17 cellular contexts compared by ENCODE assay signal in the genomic region with DNA sequence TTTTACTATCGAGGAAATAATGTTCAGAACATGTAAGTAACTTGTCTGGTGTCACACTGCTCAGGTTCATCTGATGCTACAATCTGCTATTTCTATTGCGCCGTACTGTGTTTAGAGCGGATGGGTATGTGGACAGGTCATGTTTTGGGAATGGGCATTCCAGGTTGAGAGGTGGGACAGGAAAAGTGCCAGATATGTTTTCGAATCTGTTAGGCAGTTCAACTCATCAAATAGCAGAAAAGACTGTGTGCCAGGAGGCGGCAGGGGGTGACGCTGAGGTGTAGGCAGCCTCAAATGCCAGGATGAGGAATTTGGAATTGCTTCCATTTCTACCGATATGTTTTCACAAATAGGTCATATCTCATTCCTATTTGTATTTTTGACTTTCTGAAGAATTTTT.
DNase-seq lines count a peak whose midpoint lies in the region; ATAC-seq and TF ChIP-seq lines count a peak whose summit lies in the region.
"Had no signal": no experiment of that assay in that cellular context is flagged by ENCODE, and none has a peak within 500 bp of the region (broad histone marks: within the 10 kb centered on the region; RNA-seq: fewer than 3 reads in every experiment).

No MANE protein-coding gene starts in this region.

- H3K4me3 ChIP-seq in GM23338 = no peak overlapping the region
- no peak overlapping the region for H3K4me3 ChIP-seq in HUES6 (ENCODE audit: low read depth, low read length)
- H3K4me3 ChIP-seq in GM23248 = no peak overlapping the region
- H3K4me3 ChIP-seq: BLaER1 treated with 17β-estradiol and CSF1 and Interleukin-3, amounts not matched to agents 10 nM and 100 nM had no signal

- no peak for TF ChIP-seq CTCF in GM23338 (conservative IDR thresholded peaks at IDR 0.05; ENCODE audit: low read depth in 2 of 2)
- TF ChIP-seq CTCF in mesothelial cell of epicardium (IDR thresholded peaks at IDR 0.05; ENCODE audit: unreplicated experiment) = no peak

- H3K27ac ChIP-seq in GM23338 (ENCODE audit: low read depth) (peak overlapping the region; percentile 56; the same call in 1 of the 2 replicates), HUES6 (ENCODE audit: low read depth, low read length) (0 out of 2 replicates have a peak overlapping the region, but pooled peaks have one; percentile 45), GM23248 (no peak overlapping the region)
- H3K27ac ChIP-seq: BLaER1 treated with 17β-estradiol and CSF1 and Interleukin-3, amounts not matched to agents 10 nM and 100 nM; HL-60 had no signal

- H3K79me2 ChIP-seq in GM23338 (replicated peaks; ENCODE audit: insufficient read depth) (no peaks in the 10 kb centered on the region), GM23248 (ENCODE audit: insufficient read depth) (no peaks in the 10 kb centered on the region)

- H3F3A ChIP-seq in GM23338 (replicated peaks; ENCODE audit: low read depth) (no peaks in the 10 kb centered on the region), GM23248 (ENCODE audit: insufficient read depth) (no peaks in the 10 kb centered on the region)

- H3K4me1 Mint-ChIP-seq in GM23338 (peaks cover 37% of the 10 kb centered on the region), mesothelial cell of epicardium (peaks cover 34% of the 10 kb centered on the region)
- H3K4me1 Mint-ChIP-seq in activated T-cell treated with anti-CD3 and anti-CD28 coated beads, Interleukin-2, amount 50 U/mL, for 4 hours (ENCODE audit: low read depth) = no peaks in the 10 kb centered on the region
- H3K4me1 Mint-ChIP-seq: B cell had no signal

- H3K9me3 ChIP-seq in HUES6 (ENCODE audit: control insufficient read depth, insufficient read depth, low read depth, low read length) = no peaks in the 10 kb centered on the region
- H3K9me3 ChIP-seq in GM23248 (ENCODE audit: low read depth) = no peaks in the 10 kb centered on the region
- H3K9me3 ChIP-seq: BLaER1 treated with 17β-estradiol and CSF1 and Interleukin-3, amounts not matched to agents 10 nM and 100 nM had no signal

- H3K36me3 ChIP-seq in GM23338 (ENCODE audit: insufficient read depth) = no peaks in the 10 kb centered on the region; the same call in 1 of the 2 replicates
- H3K36me3 ChIP-seq in HUES6 (ENCODE audit: control insufficient read depth, insufficient read depth, low read length) = no peaks in the 10 kb centered on the region
- no peaks in the 10 kb centered on the region for H3K36me3 ChIP-seq in GM23248 (ENCODE audit: low read depth)
- H3K36me3 ChIP-seq: BLaER1 treated with 17β-estradiol and CSF1 and Interleukin-3, amounts not matched to agents 10 nM and 100 nM had no signal

- H2AFZ ChIP-seq in GM23338 (no peak overlapping the region), GM23248 (no peak overlapping the region)

- H3K36me3 Mint-ChIP-seq in GM23338 (ENCODE audit: low read depth) (no peaks in the 10 kb centered on the region), mesothelial cell of epicardium (no peaks in the 10 kb centered on the region)
- no peaks in the 10 kb centered on the region for H3K36me3 Mint-ChIP-seq in activated T-cell treated with anti-CD3 and anti-CD28 coated beads, Interleukin-2, amount 50 U/mL, for 4 hours (ENCODE audit: insufficient read depth)
- H3K36me3 Mint-ChIP-seq: CD8-positive, alpha-beta T cell had no signal

- H3K9me2 ChIP-seq in GM23338 (ENCODE audit: insufficient read depth) (peaks cover 9% of the 10 kb centered on the region; the same call in 1 of the 2 replicates), GM23248 (ENCODE audit: insufficient read depth) (no peaks in the 10 kb centered on the region)

- in situ Hi-C loops in GM23248 (cut with MboI) = no loop called here
- in situ Hi-C loops in KBM-7 (cut with MboI; ENCODE audit: low pct_unique_long_range_greater_than_20kb, low sequenced_read_pairs) = no loop called here

- H3K4me3 Mint-ChIP-seq in GM23338 = no peak overlapping the region
- H3K4me3 Mint-ChIP-seq in mesothelial cell of epicardium = no peak overlapping the region
- H3K4me3 Mint-ChIP-seq in activated T-cell treated with anti-CD3 and anti-CD28 coated beads, Interleukin-2, amount 50 U/mL, for 4 hours = no peak overlapping the region
- H3K4me3 Mint-ChIP-seq: B cell; CD8-positive, alpha-beta T cell had no signal

- H3K27me3 ChIP-seq in GM23338 (ENCODE audit: insufficient read depth) (no peaks in the 10 kb centered on the region), HUES6 (ENCODE audit: control insufficient read depth, insufficient read depth, low read length) (no peaks in the 10 kb centered on the region), GM23248 (replicated peaks; ENCODE audit: insufficient read depth) (peaks cover 19% of the 10 kb centered on the region)
- H3K27me3 ChIP-seq: BLaER1 treated with 17β-estradiol and CSF1 and Interleukin-3, amounts not matched to agents 10 nM and 100 nM had no signal

- no peaks in the 10 kb centered on the region for H3K9me3 Mint-ChIP-seq in GM23338
- H3K9me3 Mint-ChIP-seq in mesothelial cell of epicardium = no peaks in the 10 kb centered on the region
- no peaks in the 10 kb centered on the region for H3K9me3 Mint-ChIP-seq in activated T-cell treated with anti-CD3 and anti-CD28 coated beads, Interleukin-2, amount 50 U/mL, for 4 hours
- H3K9me3 Mint-ChIP-seq: CD8-positive, alpha-beta T cell had no signal

- H4K20me1 ChIP-seq in GM23338 (replicated peaks; ENCODE audit: insufficient read depth) (no peaks in the 10 kb centered on the region), GM23248 (ENCODE audit: insufficient read depth) (no peaks in the 10 kb centered on the region)
- H4K20me1 ChIP-seq: BLaER1 treated with 17β-estradiol and CSF1 and Interleukin-3, amounts not matched to agents 10 nM and 100 nM had no signal

- H3K27ac Mint-ChIP-seq in GM23338 = no peak overlapping the region
- peak overlapping the region; percentile 62 for H3K27ac Mint-ChIP-seq in mesothelial cell of epicardium
- H3K27ac Mint-ChIP-seq: B cell; CD8-positive, alpha-beta T cell had no signal

- WGBS in GM23248 (ENCODE audit: low coverage in 1 of 2, low lambda C conversion rate in 2 of 2, missing lambda C conversion rate in 2 of 2), 2 experiments = 58 to 64% methylated on average over 8 of the region's 8 CpGs

- peaks cover 32% of the 10 kb centered on the region for H3K4me1 ChIP-seq in GM23338 (ENCODE audit: insufficient read depth)
- peaks cover 27% of the 10 kb centered on the region for H3K4me1 ChIP-seq in HUES6 (ENCODE audit: control insufficient read depth, insufficient read depth, low read length)
- no peaks in the 10 kb centered on the region for H3K4me1 ChIP-seq in GM23248 (ENCODE audit: insufficient read depth)
- H3K4me1 ChIP-seq: BLaER1 treated with 17β-estradiol and CSF1 and Interleukin-3, amounts not matched to agents 10 nM and 100 nM had no signal

- no peak for DNase-seq in GM23338 (ENCODE audit: low spot score)
- DNase-seq in cerebellar cortex (ENCODE audit: low spot score) = peak; percentile 70
- no peak for DNase-seq in mesothelial cell of epicardium (ENCODE audit: low spot score in 2 of 2, unreplicated experiment in 2 of 2)
- no peak for DNase-seq in activated CD4-positive, alpha-beta T cell treated with anti-CD3 and anti-CD28 coated beads for 1 hour
- DNase-seq in GM23248 = no peak
- DNase-seq in activated T-cell treated with anti-CD3 and anti-CD28 coated beads, Interleukin-2, amount 50 U/mL, for 4 hours = no peak
- no peak for DNase-seq in KBM-7
- DNase-seq: CD8-positive, alpha-beta T cell; DMS 273 treated with DMSO at 0.1 percent for 48 hours; DMS53; DND-41; EL; HCEC 1CT had no signal

- H3K4me2 ChIP-seq in GM23338 = peak overlapping the region; percentile 12; the same call in 1 of the 2 replicates
- H3K4me2 ChIP-seq in GM23248 (ENCODE audit: unreplicated experiment) = no peak overlapping the region
- H3K4me2 ChIP-seq: BLaER1 treated with 17β-estradiol and CSF1 and Interleukin-3, amounts not matched to agents 10 nM and 100 nM had no signal

- no peak for ATAC-seq in GM23338
- ATAC-seq in activated T-cell treated with anti-CD3 and anti-CD28 coated beads, Interleukin-2, amount 50 U/mL, for 4 hours = no peak
- ATAC-seq: CD8-positive, alpha-beta T cell had no signal

- H3K9ac ChIP-seq in HUES6 (ENCODE audit: low read length) = no peak overlapping the region
- no peak overlapping the region for H3K9ac ChIP-seq in GM23248
- H3K9ac ChIP-seq: BLaER1 treated with 17β-estradiol and CSF1 and Interleukin-3, amounts not matched to agents 10 nM and 100 nM had no signal

- peaks cover 2% of the 10 kb centered on the region for H3K27me3 Mint-ChIP-seq in GM23338 (ENCODE audit: insufficient read depth, low read depth, poor library complexity)
- no peaks in the 10 kb centered on the region for H3K27me3 Mint-ChIP-seq in mesothelial cell of epicardium (ENCODE audit: low read depth)
- H3K27me3 Mint-ChIP-seq in activated T-cell treated with anti-CD3 and anti-CD28 coated beads, Interleukin-2, amount 50 U/mL, for 4 hours (ENCODE audit: low read depth) = peaks cover 17% of the 10 kb centered on the region

TF ChIP-seq in GM23338, 12 proteins besides CTCF, POLR2A, EP300 and RAD21 (continues in another document):
- TF ChIP-seq ETS1 (IDR thresholded peaks at IDR 0.05) = no peak
- no peak for TF ChIP-seq EZH2 (IDR thresholded peaks at IDR 0.05; ENCODE audit: low read depth, unreplicated experiment)
- TF ChIP-seq JUNB (IDR thresholded peaks at IDR 0.05; ENCODE audit: unreplicated experiment) = no peak
